Comparison of ENCODE assay signal across 1 cellular context in genomic region chr5:134466241-134467069, GRCh38.
TF ChIP-seq lines count a peak whose summit lies in the region.

No MANE protein-coding gene starts in this region.

TF ChIP-seq in HepG2, 621 proteins besides CTCF, POLR2A, EP300 and RAD21 (continued from another document and continues in another):
- TF ChIP-seq FOXP4 (CRISPR knock-in tag; IDR thresholded peaks at IDR 0.05): peak; percentile 72
- 0 out of 2 replicates have a peak, but pooled peaks have one; percentile 38 for TF ChIP-seq ZNF235 (CRISPR knock-in tag; IDR thresholded peaks at IDR 0.05; ENCODE audit: borderline replicate concordance)
- no peak for TF ChIP-seq PRDM15 (CRISPR knock-in tag; IDR thresholded peaks at IDR 0.05)
- TF ChIP-seq FOXP1 (IDR thresholded peaks at IDR 0.05): no peak
- TF ChIP-seq FOXP1 (CRISPR knock-in tag; IDR thresholded peaks at IDR 0.05): no peak; the same call in 1 of the 2 replicates
- TF ChIP-seq FOXM1 (CRISPR knock-in tag; IDR thresholded peaks at IDR 0.05): no peak
- peak; percentile 15; the same call in 1 of the 2 replicates for TF ChIP-seq RXRA (CRISPR knock-in tag; IDR thresholded peaks at IDR 0.05)
- peak; percentile 43; the same call in 1 of the 2 replicates for TF ChIP-seq ZNF609 (CRISPR knock-in tag; IDR thresholded peaks at IDR 0.05; ENCODE audit: borderline replicate concordance)
- TF ChIP-seq FOXK1 (CRISPR knock-in tag; IDR thresholded peaks at IDR 0.05; ENCODE audit: borderline replicate concordance, low read depth): no peak
- 0 out of 2 replicates have a peak, but pooled peaks have one; percentile 4 for TF ChIP-seq MED13 (CRISPR knock-in tag; IDR thresholded peaks at IDR 0.05)
- TF ChIP-seq AGO2 (optimal IDR thresholded peaks at IDR 0.05; ENCODE audit: low read depth, low read length): peak; percentile 80
- no peak for TF ChIP-seq ZKSCAN1 (IDR thresholded peaks at IDR 0.05; ENCODE audit: low read length)
- peak; percentile 32; the same call in 1 of the 2 replicates for TF ChIP-seq KDM2A (CRISPR knock-in tag; IDR thresholded peaks at IDR 0.05; ENCODE audit: borderline replicate concordance, low read depth)
- TF ChIP-seq ZNF136 (CRISPR knock-in tag; IDR thresholded peaks at IDR 0.05; ENCODE audit: low read depth): 0 out of 2 replicates have a peak, but pooled peaks have one; percentile 36
- TF ChIP-seq GABPB1 (CRISPR knock-in tag; IDR thresholded peaks at IDR 0.05): peak; percentile 41; the same call in 1 of the 2 replicates
- TF ChIP-seq ZMYM3 (CRISPR knock-in tag; IDR thresholded peaks at IDR 0.05): 0 out of 2 replicates have a peak, but pooled peaks have one; percentile 7
- TF ChIP-seq TGIF2 (CRISPR knock-in tag; IDR thresholded peaks at IDR 0.05): peak; percentile 22
- TF ChIP-seq CBX5 (CRISPR knock-in tag; IDR thresholded peaks at IDR 0.05; ENCODE audit: borderline replicate concordance): peak; percentile 11; the same call in 1 of the 2 replicates
- TF ChIP-seq NRL (CRISPR knock-in tag; IDR thresholded peaks at IDR 0.05; ENCODE audit: borderline replicate concordance): no peak
- TF ChIP-seq IKZF1 (IDR thresholded peaks at IDR 0.05): no peak
- peak; percentile 4; the same call in 1 of the 2 replicates for TF ChIP-seq ARID5B (CRISPR knock-in tag; IDR thresholded peaks at IDR 0.05)
- peak; percentile 73 for TF ChIP-seq ZNF687 (CRISPR knock-in tag; IDR thresholded peaks at IDR 0.05)
- no peak for TF ChIP-seq AKNA (CRISPR knock-in tag; IDR thresholded peaks at IDR 0.05; ENCODE audit: borderline replicate concordance)
- TF ChIP-seq ZNF746 (CRISPR knock-in tag; IDR thresholded peaks at IDR 0.05): peak; percentile 75
- peak in 1 of 2 experiments; percentile 51; a peak in 1 of 4 replicates for TF ChIP-seq HMGXB4 (CRISPR knock-in tag; IDR thresholded peaks at IDR 0.05; ENCODE audit: borderline replicate concordance in 1 of 2, low read depth in 1 of 2)
- peak; percentile 68 for TF ChIP-seq TAF15 (IDR thresholded peaks at IDR 0.05; ENCODE audit: low read depth, low read length, poor library complexity, severe bottlenecking)
